Comparison of ENCODE assay signal across 18 cellular contexts in genomic region chr2:181376999-181377398, GRCh38.
DNase-seq lines count a peak whose midpoint lies in the region; ATAC-seq, FAIRE-seq and TF ChIP-seq lines count a peak whose summit lies in the region.
"Had no signal": no experiment of that assay in that cellular context is flagged by ENCODE, and none has a peak within 500 bp of the region (broad histone marks: within the 10 kb centered on the region; RNA-seq: fewer than 3 reads in every experiment).

No MANE protein-coding gene starts in this region.

- H4K20me1 ChIP-seq in SK-N-SH (ENCODE audit: insufficient read depth): no peaks in the 10 kb centered on the region
- no peaks in the 10 kb centered on the region for H4K20me1 ChIP-seq in OCI-LY3 (ENCODE audit: insufficient read depth, low read length)
- H4K20me1 ChIP-seq: BLaER1 had no signal

- no peak overlapping the region for H3K27ac ChIP-seq in SK-N-SH (ENCODE audit: low read depth in 2 of 2, low read length in 1 of 2)
- no peak overlapping the region for H3K27ac ChIP-seq in OCI-LY3 (ENCODE audit: low read length)
- no peak overlapping the region for H3K27ac ChIP-seq in brain microvascular endothelial cell
- H3K27ac ChIP-seq: 22Rv1, BLaER1, GM23248 had no signal

- intact Hi-C loops in natural killer cell (cut with micrococcal nuclease): no loop called here

- H3K27ac Mint-ChIP-seq in natural killer cell: no peak overlapping the region

- no peak overlapping the region for H2AFZ ChIP-seq in SK-N-SH (ENCODE audit: low read depth)
- no peak overlapping the region for H2AFZ ChIP-seq in OCI-LY3 (ENCODE audit: low read depth, low read length)
- H2AFZ ChIP-seq: GM23248 had no signal

- no peaks in the 10 kb centered on the region for H3K36me3 Mint-ChIP-seq in natural killer cell

- H3K9me2 ChIP-seq in SK-N-SH: no peaks in the 10 kb centered on the region

- peak; percentile 35 for FAIRE-seq in endometrium (lab: Jason Lieb, UNC)
- FAIRE-seq: GM12878, GM18507, H54 had no signal

- H3K9ac ChIP-seq in SK-N-SH (no peak overlapping the region), OCI-LY3 (ENCODE audit: low read length) (no peak overlapping the region)
- H3K9ac ChIP-seq: BLaER1, GM23248 had no signal

- in situ Hi-C loops in brain microvascular endothelial cell (cut with HindIII; ENCODE audit: low pct_ligation_motif_present, low sequenced_read_pairs): no loop called here

- no peak for TF ChIP-seq RAD21 in SK-N-SH (IDR thresholded peaks at IDR 0.05; ENCODE audit: low read length)

- no peak for DNase-seq in SK-N-SH
- no peak for DNase-seq in brain microvascular endothelial cell
- no peak for DNase-seq in NCI-H69 (lab: John Stamatoyannopoulos, UW)
- no peak for DNase-seq in natural killer cell
- DNase-seq: AML-193; Caco-2; CD8-positive, alpha-beta memory T cell; DMS53; GM23248 had no signal

- H3K4me1 ChIP-seq in SK-N-SH (ENCODE audit: control insufficient read depth in 1 of 2, insufficient read depth in 2 of 2, low read depth in 1 of 2, low read length in 1 of 2) (peaks cover 0 to 16% of the 10 kb centered on the region in 2 experiments; a peak in 3 of 4 replicates), OCI-LY3 (ENCODE audit: low read length) (peaks cover 26% of the 10 kb centered on the region)
- H3K4me1 ChIP-seq: Caco-2 had no signal

- no peak for TF ChIP-seq EP300 in SK-N-SH (IDR thresholded peaks at IDR 0.05; ENCODE audit: borderline replicate concordance in 1 of 2, low read depth in 1 of 2, low read length in 1 of 2)

- peaks cover 14 to 15% of the 10 kb centered on the region in 2 donors for H3K4me1 Mint-ChIP-seq in natural killer cell

- no peaks in the 10 kb centered on the region for H3K79me2 ChIP-seq in SK-N-SH (ENCODE audit: insufficient read depth)
- no peaks in the 10 kb centered on the region for H3K79me2 ChIP-seq in OCI-LY3 (ENCODE audit: low read length)

- POLR2A ChIA-PET in SK-N-SH (lab: Yijun Ruan, JAX): no interaction called here

- no peak overlapping the region for H3K4me2 ChIP-seq in SK-N-SH
- H3K4me2 ChIP-seq in OCI-LY3 (ENCODE audit: low read length): peak overlapping the region; percentile 70; the same call in 1 of the 2 replicates

- peaks cover 9% of the 10 kb centered on the region for H3F3A ChIP-seq in SK-N-SH (replicated peaks; ENCODE audit: insufficient read depth)

- H3K4me3 ChIP-seq in SK-N-SH (ENCODE audit: low read depth in 2 of 2, low read length in 1 of 2) (no peak overlapping the region), OCI-LY3 (ENCODE audit: low read length) (no peak overlapping the region), brain microvascular endothelial cell (ENCODE audit: low read depth, low read length) (no peak overlapping the region)
- H3K4me3 ChIP-seq: BLaER1, GM12878, GM23248 had no signal

- ATAC-seq in SK-N-SH treated with all-trans-retinoic acid at 6 μM for 48 hours (peak; percentile 23; the same call in 1 of the 3 replicates), natural killer cell (no peak)
- ATAC-seq: GM12878, HCT116 had no signal

- no peak overlapping the region for H3K4me3 Mint-ChIP-seq in natural killer cell

- H3K9me3 ChIP-seq in SK-N-SH (no peaks in the 10 kb centered on the region), OCI-LY3 (ENCODE audit: insufficient read depth, low read length) (no peaks in the 10 kb centered on the region)
- H3K9me3 ChIP-seq: Caco-2 had no signal

- no peaks in the 10 kb centered on the region for H3K9me3 Mint-ChIP-seq in natural killer cell
- H3K9me3 Mint-ChIP-seq: CD8-positive, alpha-beta memory T cell had no signal

- no peak for TF ChIP-seq CTCF in SK-N-SH (IDR thresholded peaks at IDR 0.05)
- no peak for TF ChIP-seq CTCF in OCI-LY3 (IDR thresholded peaks at IDR 0.05; ENCODE audit: low read depth, low read length)
- TF ChIP-seq CTCF in brain microvascular endothelial cell (IDR thresholded peaks at IDR 0.05; ENCODE audit: low read depth, low read length, missing control alignments): no peak
- TF ChIP-seq CTCF in natural killer cell (IDR thresholded peaks at IDR 0.05): no peak

- H3K27me3 Mint-ChIP-seq in natural killer cell (ENCODE audit: low read depth in 2 of 2): no peaks in the 10 kb centered on the region
- H3K27me3 Mint-ChIP-seq: CD8-positive, alpha-beta memory T cell had no signal

- CTCF ChIA-PET in SK-N-SH (lab: Yijun Ruan, JAX): no interaction called here

- WGBS in SK-N-SH (ENCODE audit: low lambda C conversion rate): 76% methylated on average over 1 of the region's 1 CpG

- H3K36me3 ChIP-seq in SK-N-SH (replicated peaks in 1 of 2; ENCODE audit: control insufficient read depth in 1 of 2, insufficient read depth in 2 of 2, low read length in 1 of 2) (no peaks in the 10 kb centered on the region), OCI-LY3 (replicated peaks; ENCODE audit: low read depth, low read length) (no peaks in the 10 kb centered on the region), brain microvascular endothelial cell (replicated peaks) (no peaks in the 10 kb centered on the region)
- H3K36me3 ChIP-seq: BLaER1 had no signal

- H3K27me3 ChIP-seq in SK-N-SH (ENCODE audit: insufficient read depth) (no peaks in the 10 kb centered on the region), OCI-LY3 (ENCODE audit: low read depth, low read length) (0 out of 2 replicates have a peak, but pooled peaks cover 8% of the 10 kb centered on the region), brain microvascular endothelial cell (replicated peaks) (no peaks in the 10 kb centered on the region)
- H3K27me3 ChIP-seq: BLaER1 had no signal

TF ChIP-seq in SK-N-SH treated with all-trans-retinoic acid at 6 μM for 48 hours, 23 proteins besides CTCF, POLR2A, EP300 and RAD21 (continues in another document):
- TF ChIP-seq ISL1 (CRISPR knock-in tag; IDR thresholded peaks at IDR 0.05): peak; percentile 100
- TF ChIP-seq ARNTL (CRISPR knock-in tag; IDR thresholded peaks at IDR 0.05; ENCODE audit: borderline replicate concordance, low read depth): no peak
- no peak for TF ChIP-seq OSR1 (CRISPR knock-in tag; IDR thresholded peaks at IDR 0.05)
- TF ChIP-seq ZNF8 (CRISPR knock-in tag; IDR thresholded peaks at IDR 0.05): no peak; the same call in 1 of the 2 replicates
- TF ChIP-seq SNAI2 (CRISPR knock-in tag; IDR thresholded peaks at IDR 0.05): peak; percentile 77; the same call in 1 of the 2 replicates
- TF ChIP-seq ZC3H10 (CRISPR knock-in tag; IDR thresholded peaks at IDR 0.05): peak; percentile 64; the same call in 1 of the 2 replicates
- no peak for TF ChIP-seq PPARA (CRISPR knock-in tag; IDR thresholded peaks at IDR 0.05; ENCODE audit: borderline replicate concordance)
- TF ChIP-seq GLIS3 (CRISPR knock-in tag; IDR thresholded peaks at IDR 0.05): peak; percentile 92
- TF ChIP-seq ZNF70 (CRISPR knock-in tag; IDR thresholded peaks at IDR 0.05): no peak

TF ChIP-seq in SK-N-SH, 30 proteins besides CTCF, POLR2A, EP300 and RAD21:
- TF ChIP-seq, protein P1, sequence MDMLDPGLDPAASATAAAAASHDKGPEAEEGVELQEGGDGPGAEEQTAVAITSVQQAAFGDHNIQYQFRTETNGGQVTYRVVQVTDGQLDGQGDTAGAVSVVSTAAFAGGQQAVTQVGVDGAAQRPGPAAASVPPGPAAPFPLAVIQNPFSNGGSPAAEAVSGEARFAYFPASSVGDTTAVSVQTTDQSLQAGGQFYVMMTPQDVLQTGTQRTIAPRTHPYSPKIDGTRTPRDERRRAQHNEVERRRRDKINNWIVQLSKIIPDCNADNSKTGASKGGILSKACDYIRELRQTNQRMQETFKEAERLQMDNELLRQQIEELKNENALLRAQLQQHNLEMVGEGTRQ (IDR thresholded peaks at IDR 0.05; ENCODE audit: borderline replicate concordance, low read depth, low read length): no peak
- no peak for TF ChIP-seq JUND (IDR thresholded peaks at IDR 0.05)
- no peak for TF ChIP-seq ZBTB33 (IDR thresholded peaks at IDR 0.05; ENCODE audit: borderline replicate concordance, low read depth)
- TF ChIP-seq SIN3A (IDR thresholded peaks at IDR 0.05; ENCODE audit: borderline replicate concordance, low read depth, low read length): no peak
- TF ChIP-seq TEAD4 (IDR thresholded peaks at IDR 0.05; ENCODE audit: borderline replicate concordance, insufficient read depth): no peak
TF ChIP-seq in SK-N-SH: peak in this region for 0.
